8 cellular contexts compared by ENCODE assay signal in genomic region chr21:42009018-42009830, GRCh38. TPM values are rescaled to one million over a fixed set of nuclear protein-coding genes. Genes with fewer than 3 reads are reported as not detected.
DNase-seq lines count a peak whose midpoint lies in the region; ATAC-seq and TF ChIP-seq lines count a peak whose summit lies in the region.

No MANE protein-coding gene starts in this region.

- H3K79me2 ChIP-seq in parathyroid adenoma, result peaks cover 7% of the 10 kb centered on the region

- H3K9me3 ChIP-seq in parathyroid adenoma (ENCODE audit: control insufficient read depth, low read length) (no peaks in the 10 kb centered on the region), vagina (no peaks in the 10 kb centered on the region)

- DNase-seq in AG09319 (ENCODE audit: extremely low read depth, low read depth), result peak; percentile 39
- DNase-seq in RWPE1 (ENCODE audit: low spot score), result peak; percentile 17
- DNase-seq in activated naive CD4-positive, alpha-beta T cell treated with anti-CD3 and anti-CD28 coated beads, Interleukin-2, amount 10 ng/mL, durations not matched to agents 7 days and 5 days, result peak; percentile 57
- peak; percentile 61 for DNase-seq in glutamatergic neuron
- DNase-seq in vagina (ENCODE audit: extremely low spot score in 2 of 2), result peak in 1 of 2 donors; percentile 91

- peak; percentile 14; the same call in 1 of the 2 replicates for TF ChIP-seq CTCF in AG09319 (IDR thresholded peaks at IDR 0.05; ENCODE audit: low read depth, low read length)
- TF ChIP-seq CTCF in RWPE1 (conservative IDR thresholded peaks at IDR 0.05; ENCODE audit: low read depth), result 0 out of 2 replicates have a peak, but pooled peaks have one; percentile 7
- TF ChIP-seq CTCF in glutamatergic neuron (IDR thresholded peaks at IDR 0.05; ENCODE audit: partially characterized antibody, unreplicated experiment), result no peak
- no peak for TF ChIP-seq CTCF in parathyroid adenoma (IDR thresholded peaks at IDR 0.05)
- peak in 1 of 3 experiments; percentile 5 for TF ChIP-seq CTCF in vagina (IDR thresholded peaks at IDR 0.05)

- peaks cover 36% of the 10 kb centered on the region for H3K4me1 Mint-ChIP-seq in activated naive CD4-positive, alpha-beta T cell treated with anti-CD3 and anti-CD28 coated beads, Interleukin-2, amount 10 ng/mL, durations not matched to agents 7 days and 5 days
- H3K4me1 Mint-ChIP-seq in glutamatergic neuron (ENCODE audit: low read depth, unreplicated experiment), result no peaks in the 10 kb centered on the region

- POLR2A ChIA-PET in RWPE1 (lab: Yijun Ruan, JAX; ENCODE audit: low non-redundant PET), result interaction anchor here (0.6 kb wide), 1 partner anchor 10 kb away, joined by 3 read pairs; no protein-coding TSS in a partner anchor

- no peaks in the 10 kb centered on the region for H3K9me3 Mint-ChIP-seq in activated naive CD4-positive, alpha-beta T cell treated with anti-CD3 and anti-CD28 coated beads, Interleukin-2, amount 10 ng/mL, durations not matched to agents 7 days and 5 days
- peaks cover 17% of the 10 kb centered on the region for H3K9me3 Mint-ChIP-seq in glutamatergic neuron (ENCODE audit: unreplicated experiment)

- H3K27ac ChIP-seq in RWPE1, result peak overlapping the region; percentile 92
- H3K27ac ChIP-seq in parathyroid adenoma, result peak overlapping the region; percentile 98
- peak overlapping the region; percentile 98 for H3K27ac ChIP-seq in vagina

- H2AFZ ChIP-seq in parathyroid adenoma, result peak overlapping the region; percentile 90

- H3K27me3 ChIP-seq in parathyroid adenoma (ENCODE audit: control insufficient read depth, insufficient read depth, low read length) (no peaks in the 10 kb centered on the region), vagina (no peaks in the 10 kb centered on the region)

- peaks cover 20% of the 10 kb centered on the region for H3K27me3 Mint-ChIP-seq in activated naive CD4-positive, alpha-beta T cell treated with anti-CD3 and anti-CD28 coated beads, Interleukin-2, amount 10 ng/mL, durations not matched to agents 7 days and 5 days
- peaks cover 22% of the 10 kb centered on the region for H3K27me3 Mint-ChIP-seq in glutamatergic neuron (ENCODE audit: unreplicated experiment)

- peak; percentile 23 for ATAC-seq in GM18517 (IDR thresholded peaks at IDR 0.05; ENCODE audit: unreplicated experiment)
- ATAC-seq in HG03108 (IDR thresholded peaks at IDR 0.05; ENCODE audit: unreplicated experiment), result peak; percentile 14

- peak overlapping the region; percentile 82 for H3K4me2 ChIP-seq in parathyroid adenoma (ENCODE audit: low read length)

- H3K4me1 ChIP-seq in parathyroid adenoma (peaks cover 4% of the 10 kb centered on the region), vagina (peaks cover 25% of the 10 kb centered on the region)

- H3K36me3 Mint-ChIP-seq in activated naive CD4-positive, alpha-beta T cell treated with anti-CD3 and anti-CD28 coated beads, Interleukin-2, amount 10 ng/mL, durations not matched to agents 7 days and 5 days, result peaks cover 21% of the 10 kb centered on the region
- no peaks in the 10 kb centered on the region for H3K36me3 Mint-ChIP-seq in glutamatergic neuron (ENCODE audit: unreplicated experiment)

- intact Hi-C loops in vagina (cut with DNase I), result loop anchor here (10.0 kb wide), 2 partner anchors 54 to 106 kb away; partner anchors contain the start of gene C2CD2

- H3K4me3 ChIP-seq in parathyroid adenoma (ENCODE audit: low read depth, low read length), result peak overlapping the region; percentile 74
- H3K4me3 ChIP-seq in vagina, result peak overlapping the region; percentile 71 to 99

- CTCF ChIA-PET in RWPE1 (lab: Yijun Ruan, JAX), result interaction anchor here (0.6 to 1.1 kb wide), 5 partner anchors 22 to 108 kb away, joined by 3 to 7 read pairs (median 4); no protein-coding TSS in a partner anchor
- CTCF ChIA-PET in activated naive CD4-positive, alpha-beta T cell treated with anti-CD3 and anti-CD28 coated beads, Interleukin-2, amount 10 ng/mL, durations not matched to agents 7 days and 5 days (lab: Charles Lee), result interaction anchor here (1.3 kb wide), 1 partner anchor 108 kb away, joined by 3 read pairs; no protein-coding TSS in a partner anchor

- H3K27ac Mint-ChIP-seq in activated naive CD4-positive, alpha-beta T cell treated with anti-CD3 and anti-CD28 coated beads, Interleukin-2, amount 10 ng/mL, durations not matched to agents 7 days and 5 days, result peak overlapping the region; percentile 88
- H3K27ac Mint-ChIP-seq in glutamatergic neuron (ENCODE audit: unreplicated experiment), result peak overlapping the region; percentile 56

- peak overlapping the region; percentile 79 for H3K4me3 Mint-ChIP-seq in activated naive CD4-positive, alpha-beta T cell treated with anti-CD3 and anti-CD28 coated beads, Interleukin-2, amount 10 ng/mL, durations not matched to agents 7 days and 5 days
- H3K4me3 Mint-ChIP-seq in glutamatergic neuron (ENCODE audit: unreplicated experiment), result peak overlapping the region; percentile 83

- peak overlapping the region; percentile 11 for H3K9ac ChIP-seq in parathyroid adenoma

- H3K36me3 ChIP-seq in parathyroid adenoma (ENCODE audit: control insufficient read depth, insufficient read depth, low read length) (no peaks in the 10 kb centered on the region), vagina (no peaks in the 10 kb centered on the region)

- TF ChIP-seq POLR2A in vagina (IDR thresholded peaks at IDR 0.05), result no peak

RNA-seq across cellular contexts. Expression of gene ZBTB21, which starts 0.9 kb away (rescaled TPM):
- 21.2 TPM for total RNA-seq in glutamatergic neuron (ENCODE audit: unreplicated experiment)
- 16.7 TPM for total RNA-seq in vagina

RNA-seq across cellular contexts. Expression of gene C2CD2, which starts 55.4 kb away (rescaled TPM):
- 0.78 TPM for total RNA-seq in glutamatergic neuron (ENCODE audit: unreplicated experiment)
- 36.1 TPM for total RNA-seq in vagina

Comparison
In these comparisons a context has a peak if more than half of its experiments do, and no peak if none do; other contexts are left out.
1. CTCF ChIP-seq: peak in AG09319 (single experiment) and RWPE1 (single experiment); none in glutamatergic neuron (single experiment) and parathyroid adenoma (single experiment).
2. RNA of gene C2CD2, which starts 55.4 kb away (total RNA-seq): 36.1 TPM in vagina (single experiment); 0.78 TPM in glutamatergic neuron (single experiment); every median in the first group is over 10 times any median in the second.
3. Peak in every context shown above with its lines, with median percentiles within 50 percentile points of each other: H3K27ac ChIP-seq.